Comparison of ENCODE assay signal across 12 cellular contexts in the genomic region with DNA sequence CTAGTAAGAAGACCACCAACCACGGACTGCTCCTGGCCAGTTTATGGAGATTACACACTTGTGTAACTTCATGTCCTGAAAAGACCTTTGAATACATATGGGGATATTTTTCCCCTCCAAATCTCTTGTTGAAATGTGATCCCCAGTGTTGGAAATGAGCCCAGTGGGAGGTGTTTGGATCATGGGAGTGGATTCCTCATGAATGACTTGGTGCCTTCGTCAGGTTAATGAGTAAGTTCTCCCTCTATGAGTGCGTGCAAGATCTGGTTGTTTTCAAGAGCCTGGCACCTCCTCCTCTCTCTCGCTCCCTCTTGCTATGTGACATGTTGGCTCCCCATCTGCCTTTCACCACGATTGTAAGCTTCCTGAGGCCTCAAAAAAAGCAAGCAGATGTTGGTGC.
DNase-seq lines count a peak whose midpoint lies in the region; ATAC-seq and TF ChIP-seq lines count a peak whose summit lies in the region.
"Had no signal": no experiment of that assay in that cellular context is flagged by ENCODE, and none has a peak within 500 bp of the region (broad histone marks: within the 10 kb centered on the region; RNA-seq: fewer than 3 reads in every experiment).

No MANE protein-coding gene starts in this region.

- ATAC-seq in PC-3: peak; percentile 37; the same call in 1 of the 2 replicates
- ATAC-seq: GM12878 had no signal

- H3K9ac ChIP-seq in PC-3 (ENCODE audit: low read length): no peak overlapping the region

- H3K4me3 ChIP-seq in PC-3 (ENCODE audit: low read length) (no peak overlapping the region), epithelial cell of esophagus (ENCODE audit: low read length) (no peak overlapping the region), lower leg skin (ENCODE audit: low read depth, poor library complexity, severe bottlenecking) (no peak overlapping the region)
- H3K4me3 ChIP-seq: ascending aorta, GM12878, tibial artery had no signal

- no peaks in the 10 kb centered on the region for H3K27me3 ChIP-seq in PC-3 (ENCODE audit: low read length)
- H3K27me3 ChIP-seq: ascending aorta, tibial artery had no signal

- H2AFZ ChIP-seq in PC-3 (ENCODE audit: low read length): no peak overlapping the region

- peak overlapping the region; percentile 30 for H3K27ac ChIP-seq in PC-3 (ENCODE audit: low read length)
- H3K27ac ChIP-seq: ascending aorta, tibial artery had no signal

- no peaks in the 10 kb centered on the region for H3F3A ChIP-seq in PC-3 (ENCODE audit: low read length, unreplicated experiment)

- no peak for TF ChIP-seq POLR2A in lower leg skin (IDR thresholded peaks at IDR 0.05)

- DNase-seq in H4 (ENCODE audit: low spot score): peak; percentile 70
- peak; percentile 65 for DNase-seq in PC-3
- DNase-seq in epithelial cell of esophagus (ENCODE audit: low read depth): peak; percentile 87
- DNase-seq in myocyte (ENCODE audit: low read depth): peak; percentile 34
- DNase-seq in lower leg skin (ENCODE audit: low spot score in 2 of 2): no peak
- DNase-seq in foreskin melanocyte: no peak
- DNase-seq in activated CD8-positive, alpha-beta memory T cell treated with anti-CD3 and anti-CD28 coated beads, Interleukin-2, amount 50 U/mL, for 4 hours: no peak
- DNase-seq: activated T-cell treated with anti-CD3 and anti-CD28 coated beads, Interleukin-2, amount 50 U/mL, for 48 hours; NCI-H1694; tibial artery had no signal

- no peaks in the 10 kb centered on the region for H3K9me3 ChIP-seq in PC-3 (ENCODE audit: low read length)
- H3K9me3 ChIP-seq: ascending aorta, tibial artery had no signal

- H3K4me1 ChIP-seq in PC-3 (ENCODE audit: insufficient read depth, low read length): peaks cover 12% of the 10 kb centered on the region

- TF ChIP-seq CTCF in PC-3 (conservative IDR thresholded peaks at IDR 0.05; ENCODE audit: low read depth, low read length): no peak
- no peak for TF ChIP-seq CTCF in epithelial cell of esophagus (IDR thresholded peaks at IDR 0.05; ENCODE audit: insufficient read depth, low read depth, low read length, missing control alignments)
- TF ChIP-seq CTCF in lower leg skin (IDR thresholded peaks at IDR 0.05): no peak

- POLR2A ChIA-PET in PC-3 (lab: Charles Lee; ENCODE audit: unreplicated experiment): no interaction called here

- H3K9me2 ChIP-seq in PC-3 (replicated peaks; ENCODE audit: low read length): no peaks in the 10 kb centered on the region

- CTCF ChIA-PET in PC-3 (lab: Charles Lee): no interaction called here

- intact Hi-C loops in PC-3 (cut with micrococcal nuclease) (no loop called here), lower leg skin (cut with DNase I; ENCODE audit: low total_unique reads) (no loop called here)

- 51 to 56% methylated on average over 5 of the region's 5 CpGs for WGBS in lower leg skin, 2 donors

- H3K79me2 ChIP-seq in PC-3 (ENCODE audit: low read length): no peaks in the 10 kb centered on the region

- H3K4me2 ChIP-seq in PC-3 (ENCODE audit: low read length): no peak overlapping the region

- no TSS peak for BruUV-seq in PC-3 (replicated peaks; lab: Mats Ljungman, UMichigan)

- no peaks in the 10 kb centered on the region for H4K20me1 ChIP-seq in PC-3 (ENCODE audit: low read length)

- no peaks in the 10 kb centered on the region; the same call in 1 of the 2 replicates for H3K36me3 ChIP-seq in PC-3 (ENCODE audit: low read depth, low read length)
- H3K36me3 ChIP-seq: ascending aorta, tibial artery had no signal

Comparison
In these comparisons a context has a peak if more than half of its experiments do, and no peak if none do; other contexts are left out.
1. DNase-seq: peak in H4 (single experiment), PC-3 (single experiment), epithelial cell of esophagus (single experiment) and myocyte (single experiment); none in lower leg skin (0 of 2), foreskin melanocyte (single experiment) and activated CD8-positive, alpha-beta memory T cell treated with anti-CD3 and anti-CD28 coated beads, Interleukin-2, amount 50 U/mL, for 4 hours (single experiment).